In the genomic region with DNA sequence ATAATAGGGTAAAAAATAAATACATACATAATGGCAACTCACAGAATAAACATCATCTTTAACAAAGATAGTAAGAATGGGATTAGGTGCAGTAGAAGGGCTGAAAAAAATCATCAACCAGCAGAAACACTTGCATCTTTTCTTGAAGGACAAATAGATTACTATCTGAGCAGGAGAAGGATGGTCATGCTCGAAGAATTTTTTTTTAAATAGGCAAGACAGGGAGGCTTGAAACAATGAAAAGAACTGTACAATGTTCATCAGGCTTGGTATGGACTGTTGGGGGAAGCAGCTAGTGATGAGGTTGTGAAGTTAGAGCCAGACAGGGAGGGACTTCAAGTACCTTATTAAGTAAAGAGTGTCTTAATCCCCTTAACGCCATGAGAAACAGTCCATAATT, we compare ENCODE assay signal across 20 cellular contexts.
DNase-seq lines count a peak whose midpoint lies in the region; TF ChIP-seq lines count a peak whose summit lies in the region.
"Had no signal": no experiment of that assay in that cellular context is flagged by ENCODE, and none has a peak within 500 bp of the region (broad histone marks: within the 10 kb centered on the region; RNA-seq: fewer than 3 reads in every experiment).

No MANE protein-coding gene starts in this region.

- CTCF ChIA-PET in activated CD4-positive, alpha-beta memory T cell treated with anti-CD3 and anti-CD28 coated beads, Interleukin-2, amount 10 ng/mL, durations not matched to agents 7 days and 5 days (lab: Charles Lee): no interaction called here
- CTCF ChIA-PET in CD8-positive, alpha-beta memory T cell (lab: Charles Lee): no interaction called here

- H3K36me3 ChIP-seq in SJSA1 (no peaks in the 10 kb centered on the region), esophagus muscularis mucosa (no peaks in the 10 kb centered on the region), smooth muscle cell (ENCODE audit: low read depth) (no peaks in the 10 kb centered on the region)
- no peaks in the 10 kb centered on the region for H3K36me3 ChIP-seq in CD8-positive, alpha-beta memory T cell (ENCODE audit: insufficient read depth, low read length)

- no peak overlapping the region for H3K4me3 Mint-ChIP-seq in activated CD4-positive, alpha-beta memory T cell treated with anti-CD3 and anti-CD28 coated beads, Interleukin-2, amount 10 ng/mL, durations not matched to agents 7 days and 5 days
- H3K4me3 Mint-ChIP-seq in CD8-positive, alpha-beta memory T cell: no peak overlapping the region
- H3K4me3 Mint-ChIP-seq: CD4-positive, alpha-beta T cell; H9 had no signal

- TF ChIP-seq CTCF in esophagus muscularis mucosa (IDR thresholded peaks at IDR 0.05) (no peak), smooth muscle cell (IDR thresholded peaks at IDR 0.05; ENCODE audit: borderline replicate concordance, insufficient read depth, poor library complexity, severe bottlenecking) (no peak)

- intact Hi-C loops in esophagus muscularis mucosa (cut with DNase I): no loop called here

- 81% methylated on average over 2 of the region's 2 CpGs for WGBS in esophagus muscularis mucosa
- WGBS in smooth muscle cell (ENCODE audit: low lambda C conversion rate): 81% methylated on average over 2 of the region's 2 CpGs

- no peaks in the 10 kb centered on the region for H3K27me3 Mint-ChIP-seq in activated CD4-positive, alpha-beta memory T cell treated with anti-CD3 and anti-CD28 coated beads, Interleukin-2, amount 10 ng/mL, durations not matched to agents 7 days and 5 days
- H3K27me3 Mint-ChIP-seq in CD8-positive, alpha-beta memory T cell: peaks cover 2 to 6% of the 10 kb centered on the region in 2 donors
- H3K27me3 Mint-ChIP-seq: CD4-positive, alpha-beta T cell had no signal

- no peak overlapping the region for H2AFZ ChIP-seq in smooth muscle cell (ENCODE audit: low read depth)

- no peak for TF ChIP-seq POLR2A in esophagus muscularis mucosa (IDR thresholded peaks at IDR 0.05; ENCODE audit: low read depth)

- no peaks in the 10 kb centered on the region for H3K36me3 Mint-ChIP-seq in activated CD4-positive, alpha-beta memory T cell treated with anti-CD3 and anti-CD28 coated beads, Interleukin-2, amount 10 ng/mL, durations not matched to agents 7 days and 5 days (ENCODE audit: low read depth)
- no peaks in the 10 kb centered on the region for H3K36me3 Mint-ChIP-seq in CD8-positive, alpha-beta memory T cell

- no peaks in the 10 kb centered on the region for H4K20me1 ChIP-seq in smooth muscle cell (ENCODE audit: low read depth)

- H3K9me3 ChIP-seq in SJSA1 (replicated peaks): 0 out of 2 replicates have a peak, but pooled peaks cover 2% of the 10 kb centered on the region
- no peaks in the 10 kb centered on the region for H3K9me3 ChIP-seq in esophagus muscularis mucosa
- no peaks in the 10 kb centered on the region for H3K9me3 ChIP-seq in smooth muscle cell (replicated peaks; ENCODE audit: low read depth)
- no peaks in the 10 kb centered on the region for H3K9me3 ChIP-seq in CD8-positive, alpha-beta memory T cell (ENCODE audit: low read length)

- no peaks in the 10 kb centered on the region for H3K4me1 Mint-ChIP-seq in activated CD4-positive, alpha-beta memory T cell treated with anti-CD3 and anti-CD28 coated beads, Interleukin-2, amount 10 ng/mL, durations not matched to agents 7 days and 5 days
- no peaks in the 10 kb centered on the region for H3K4me1 Mint-ChIP-seq in CD8-positive, alpha-beta memory T cell

- peak; percentile 7 for DNase-seq in GM03348 (ENCODE audit: low spot score)
- peak in 1 of 2 experiments; percentile 52 for DNase-seq in SJSA1 (ENCODE audit: low read depth in 1 of 2, low spot score in 2 of 2)
- DNase-seq in esophagus muscularis mucosa (ENCODE audit: extremely low spot score): peak; percentile 2
- no peak for DNase-seq in smooth muscle cell (lab: John Stamatoyannopoulos, UW; ENCODE audit: unreplicated experiment)
- DNase-seq in stimulated activated CD4-positive, alpha-beta T cell treated with anti-CD3 and anti-CD28 coated beads, Interleukin-4, amount 100 ng/mL, for 24 hours: no peak
- DNase-seq in stimulated activated CD4-positive, alpha-beta T cell treated with anti-CD3 and anti-CD28 coated beads, Interleukin-12 subunit alpha, Interleukin-12 subunit beta, amount 100 ng/mL, for 4 hours: no peak
- DNase-seq in activated CD4-positive, alpha-beta memory T cell treated with anti-CD3 and anti-CD28 coated beads, Interleukin-2, amount 10 ng/mL, durations not matched to agents 7 days and 5 days: no peak
- DNase-seq in CD8-positive, alpha-beta memory T cell: no peak
- DNase-seq: Calu3; CD4-positive, alpha-beta T cell; H9; KBM-7; MV-4-11; NCI-H1694 treated with DMSO at 0.1 percent for 48 hours; NCI-H2107; NCI-H510A treated with DMSO at 0.1 percent for 48 hours; NCI-H82; PC-3; RPMI8226; SHP77 treated with DMSO at 0.1 percent for 48 hours had no signal

- peak overlapping the region; percentile 68 for H3K9ac ChIP-seq in smooth muscle cell (ENCODE audit: low read depth)

- peak overlapping the region; percentile 73 for H3K27ac ChIP-seq in SJSA1
- H3K27ac ChIP-seq in esophagus muscularis mucosa (replicated peaks in 1 of 4): no peak overlapping the region
- H3K27ac ChIP-seq in smooth muscle cell (ENCODE audit: low read depth): peak overlapping the region; percentile 94
- no peak overlapping the region for H3K27ac ChIP-seq in CD8-positive, alpha-beta memory T cell (ENCODE audit: low read depth, low read length)

- H3K79me2 ChIP-seq in smooth muscle cell (ENCODE audit: low read depth): no peaks in the 10 kb centered on the region

- H3K9me3 Mint-ChIP-seq in activated CD4-positive, alpha-beta memory T cell treated with anti-CD3 and anti-CD28 coated beads, Interleukin-2, amount 10 ng/mL, durations not matched to agents 7 days and 5 days: no peaks in the 10 kb centered on the region
- H3K9me3 Mint-ChIP-seq in CD8-positive, alpha-beta memory T cell: no peaks in the 10 kb centered on the region
- H3K9me3 Mint-ChIP-seq: CD4-positive, alpha-beta T cell; H9 had no signal

- H3F3A ChIP-seq in smooth muscle cell (ENCODE audit: low read depth): peaks cover 7% of the 10 kb centered on the region

- H3K27ac Mint-ChIP-seq in activated CD4-positive, alpha-beta memory T cell treated with anti-CD3 and anti-CD28 coated beads, Interleukin-2, amount 10 ng/mL, durations not matched to agents 7 days and 5 days: no peak overlapping the region
- no peak overlapping the region for H3K27ac Mint-ChIP-seq in CD8-positive, alpha-beta memory T cell
- H3K27ac Mint-ChIP-seq: CD4-positive, alpha-beta T cell; H9 had no signal

- H3K4me3 ChIP-seq in SJSA1 (no peak overlapping the region), esophagus muscularis mucosa (no peak overlapping the region), smooth muscle cell (no peak overlapping the region)
- H3K4me3 ChIP-seq in CD8-positive, alpha-beta memory T cell (ENCODE audit: low read length): no peak overlapping the region

- POLR2A ChIA-PET in activated CD4-positive, alpha-beta memory T cell treated with anti-CD3 and anti-CD28 coated beads, Interleukin-2, amount 10 ng/mL, durations not matched to agents 7 days and 5 days (lab: Charles Lee): no interaction called here
- POLR2A ChIA-PET in CD8-positive, alpha-beta memory T cell (lab: Charles Lee): no interaction called here

- H3K27me3 ChIP-seq in SJSA1 (replicated peaks) (no peaks in the 10 kb centered on the region), esophagus muscularis mucosa (no peaks in the 10 kb centered on the region), smooth muscle cell (ENCODE audit: low read depth) (no peaks in the 10 kb centered on the region)
- no peaks in the 10 kb centered on the region for H3K27me3 ChIP-seq in CD8-positive, alpha-beta memory T cell (ENCODE audit: insufficient read depth, low read length, poor library complexity, severe bottlenecking)

- TF ChIP-seq EP300 in esophagus muscularis mucosa (IDR thresholded peaks at IDR 0.05): no peak

- peak overlapping the region; percentile 19 for H3K4me2 ChIP-seq in smooth muscle cell

- peaks cover 56% of the 10 kb centered on the region for H3K4me1 ChIP-seq in SJSA1 (replicated peaks)
- peaks cover 0 to 25% (median 22%) of the 10 kb centered on the region in 4 donors for H3K4me1 ChIP-seq in esophagus muscularis mucosa
- no peaks in the 10 kb centered on the region for H3K4me1 ChIP-seq in smooth muscle cell (ENCODE audit: low read depth)
- H3K4me1 ChIP-seq in CD8-positive, alpha-beta memory T cell (ENCODE audit: insufficient read depth, low read length): no peaks in the 10 kb centered on the region

Comparison
In these comparisons a context has a peak if more than half of its experiments do, and no peak if none do; other contexts are left out.
1. DNase-seq: peak in GM03348 (single experiment) and esophagus muscularis mucosa (single experiment); none in smooth muscle cell (single experiment), stimulated activated CD4-positive, alpha-beta T cell treated with anti-CD3 and anti-CD28 coated beads, Interleukin-4, amount 100 ng/mL, for 24 hours (single experiment), stimulated activated CD4-positive, alpha-beta T cell treated with anti-CD3 and anti-CD28 coated beads, Interleukin-12 subunit alpha, Interleukin-12 subunit beta, amount 100 ng/mL, for 4 hours (single experiment), activated CD4-positive, alpha-beta memory T cell treated with anti-CD3 and anti-CD28 coated beads, Interleukin-2, amount 10 ng/mL, durations not matched to agents 7 days and 5 days (single experiment) and CD8-positive, alpha-beta memory T cell (0 of 5).
2. H3K27ac ChIP-seq: peak in SJSA1 (single experiment) and smooth muscle cell (single experiment); none in esophagus muscularis mucosa (0 of 4) and CD8-positive, alpha-beta memory T cell (single experiment).